In the genomic region with DNA sequence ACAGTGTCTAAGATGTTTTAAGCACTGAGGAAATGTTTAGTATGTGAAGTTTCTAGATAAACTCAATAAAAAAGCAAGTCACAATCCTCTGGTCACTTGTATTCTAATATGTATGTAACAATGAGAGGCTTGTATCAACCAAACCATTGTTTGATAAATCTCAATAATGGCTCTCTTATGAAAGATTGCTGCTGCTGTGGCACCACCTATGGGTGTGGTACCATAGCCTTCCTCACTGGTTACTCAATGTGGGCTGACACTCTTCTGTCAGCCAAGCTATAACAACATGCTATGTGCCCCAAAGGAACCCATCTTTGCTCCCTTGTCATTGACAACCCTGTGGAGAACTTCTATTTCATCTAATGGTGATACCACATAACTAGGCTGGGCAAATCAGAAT, we compare ENCODE assay signal across 12 cellular contexts. TPM values are rescaled to one million over a fixed set of nuclear protein-coding genes. Genes with fewer than 3 reads are reported as not detected.
DNase-seq lines count a peak whose midpoint lies in the region; ATAC-seq and TF ChIP-seq lines count a peak whose summit lies in the region.
"Had no signal": no experiment of that assay in that cellular context is flagged by ENCODE, and none has a peak within 500 bp of the region (broad histone marks: within the 10 kb centered on the region; RNA-seq: fewer than 3 reads in every experiment).

No MANE protein-coding gene starts in this region.

- H3K79me2 ChIP-seq in smooth muscle cell (ENCODE audit: low read depth), result no peaks in the 10 kb centered on the region

- TF ChIP-seq CTCF in Calu3 (IDR thresholded peaks at IDR 0.05; ENCODE audit: unreplicated experiment) (no peak), astrocyte of the cerebellum (IDR thresholded peaks at IDR 0.05; ENCODE audit: low read depth, low read length, missing control alignments) (peak; percentile 12), smooth muscle cell (IDR thresholded peaks at IDR 0.05; ENCODE audit: borderline replicate concordance, insufficient read depth, poor library complexity, severe bottlenecking) (no peak), esophagus squamous epithelium (IDR thresholded peaks at IDR 0.05) (peak in 2 of 6 experiments; percentile 30 to 45), body of pancreas (IDR thresholded peaks at IDR 0.05) (peak in 3 of 7 experiments; percentile 13 to 41 (median 14))

- H4K20me1 ChIP-seq in smooth muscle cell (ENCODE audit: low read depth), result no peaks in the 10 kb centered on the region

- in situ Hi-C loops in astrocyte of the cerebellum (cut with HindIII; ENCODE audit: low sequenced_read_pairs), result no loop called here

- H2AFZ ChIP-seq in smooth muscle cell (ENCODE audit: low read depth), result no peak overlapping the region

- H3K27me3 ChIP-seq in smooth muscle cell (ENCODE audit: low read depth), result no peaks in the 10 kb centered on the region
- H3K27me3 ChIP-seq in esophagus squamous epithelium, result no peaks in the 10 kb centered on the region
- no peaks in the 10 kb centered on the region for H3K27me3 ChIP-seq in body of pancreas
- H3K27me3 ChIP-seq: heart right ventricle had no signal

- no peaks in the 10 kb centered on the region for H3K27me3 Mint-ChIP-seq in Calu3 (ENCODE audit: unreplicated experiment)

- no peaks in the 10 kb centered on the region for H3F3A ChIP-seq in smooth muscle cell (ENCODE audit: low read depth)

- intact Hi-C loops in Calu3 (cut with micrococcal nuclease; ENCODE audit: unreplicated experiment), result no loop called here
- intact Hi-C loops in esophagus squamous epithelium (cut with DNase I), result no loop called here
- intact Hi-C loops in body of pancreas (cut with DNase I), result no loop called here

- H3K4me1 ChIP-seq in smooth muscle cell (ENCODE audit: low read depth), result no peaks in the 10 kb centered on the region
- no peaks in the 10 kb centered on the region for H3K4me1 ChIP-seq in esophagus squamous epithelium
- H3K4me1 ChIP-seq in body of pancreas, result no peaks in the 10 kb centered on the region
- H3K4me1 ChIP-seq: heart right ventricle had no signal

- H3K4me3 ChIP-seq in astrocyte of the cerebellum (ENCODE audit: low read depth, low read length) (no peak overlapping the region), smooth muscle cell (no peak overlapping the region), esophagus squamous epithelium (no peak overlapping the region), body of pancreas (no peak overlapping the region)
- H3K4me3 ChIP-seq: heart right ventricle, thoracic aorta had no signal

- no peaks in the 10 kb centered on the region for H3K9me3 Mint-ChIP-seq in Calu3 (ENCODE audit: low read depth, unreplicated experiment)

- peak; percentile 45 for DNase-seq in Calu3
- DNase-seq in HT-29 (ENCODE audit: low spot score), result peak; percentile 42
- no peak for DNase-seq in astrocyte of the cerebellum (ENCODE audit: low read depth)
- DNase-seq in medulla oblongata (ENCODE audit: extremely low spot score), result peak; percentile 68
- no peak for DNase-seq in smooth muscle cell (lab: John Stamatoyannopoulos, UW; ENCODE audit: unreplicated experiment)
- no peak for DNase-seq in esophagus squamous epithelium (lab: John Stamatoyannopoulos, UW)
- no peak for DNase-seq in body of pancreas
- DNase-seq: heart right ventricle, NCI-H1105, SHP77 treated with DMSO at 0.1 percent for 48 hours had no signal

- no peak overlapping the region for H3K27ac Mint-ChIP-seq in Calu3 (ENCODE audit: unreplicated experiment)

- H3K9me3 ChIP-seq in smooth muscle cell (replicated peaks; ENCODE audit: low read depth) (no peaks in the 10 kb centered on the region), esophagus squamous epithelium (no peaks in the 10 kb centered on the region), body of pancreas (no peaks in the 10 kb centered on the region)
- H3K9me3 ChIP-seq: heart right ventricle, thoracic aorta had no signal

- TF ChIP-seq POLR2A in esophagus squamous epithelium (IDR thresholded peaks at IDR 0.05), result no peak
- TF ChIP-seq POLR2A in body of pancreas (IDR thresholded peaks at IDR 0.05), result no peak

- peaks cover 8% of the 10 kb centered on the region for H3K4me1 Mint-ChIP-seq in Calu3 (ENCODE audit: low read depth, unreplicated experiment)

- no peak for ATAC-seq in GM21825 (IDR thresholded peaks at IDR 0.05; ENCODE audit: unreplicated experiment)
- no peak for ATAC-seq in body of pancreas

- BruUV-seq in Calu3 (replicated peaks; lab: Mats Ljungman, UMichigan), result no TSS peak

- H3K36me3 ChIP-seq in smooth muscle cell (ENCODE audit: low read depth), result no peaks in the 10 kb centered on the region
- no peaks in the 10 kb centered on the region for H3K36me3 ChIP-seq in esophagus squamous epithelium
- H3K36me3 ChIP-seq in body of pancreas (replicated peaks in 1 of 2; ENCODE audit: insufficient read depth in 1 of 2, low read depth in 2 of 2), result no peaks in the 10 kb centered on the region
- H3K36me3 ChIP-seq: heart right ventricle, thoracic aorta had no signal

- no peaks in the 10 kb centered on the region for H3K36me3 Mint-ChIP-seq in Calu3 (ENCODE audit: insufficient read depth, unreplicated experiment)

- no peak overlapping the region for H3K4me2 ChIP-seq in smooth muscle cell

- no peak overlapping the region for H3K9ac ChIP-seq in smooth muscle cell (ENCODE audit: low read depth)

- H3K27ac ChIP-seq in smooth muscle cell (ENCODE audit: low read depth) (no peak overlapping the region), esophagus squamous epithelium (no peak overlapping the region), body of pancreas (no peak overlapping the region)
- H3K27ac ChIP-seq: heart right ventricle, thoracic aorta had no signal

- CTCF ChIA-PET in Calu3 (lab: Charles Lee), result interaction anchor here (0.6 to 1.0 kb wide), 5 partner anchors 8 to 26 kb away, joined by 3 to 10 read pairs (median 4); no protein-coding TSS in a partner anchor

- no peak overlapping the region for H3K4me3 Mint-ChIP-seq in Calu3 (ENCODE audit: low read depth, unreplicated experiment)

RNA-seq across cellular contexts. Expression of a gene that starts 12.6 kb away (rescaled TPM):
- total RNA-seq in Calu3 (2022), result 141 and 148 TPM in 2 replicates
- 89.5 and 97.9 TPM in 2 replicates for total RNA-seq in HT-29 (2014; rRNA removed; shearing (Covaris generic))
- total RNA-seq in smooth muscle cell, result 250 and 255 TPM in 2 replicates
- polyA plus RNA-seq in smooth muscle cell, result 359 and 361 TPM in 2 replicates
- 100 to 1,000 TPM in 1 of 4 donors, 10 to 100 TPM in 3; 72.6 to 101 (median 78.3) TPM for total RNA-seq in esophagus squamous epithelium
- 10 to 100 TPM; 43.2 to 53.7 TPM for total RNA-seq in body of pancreas

Comparison
In these comparisons a context has a peak if more than half of its experiments do, and no peak if none do; other contexts are left out.
1. DNase-seq: peak in Calu3 (single experiment), HT-29 (single experiment) and medulla oblongata (single experiment); none in astrocyte of the cerebellum (single experiment), smooth muscle cell (single experiment), esophagus squamous epithelium (single experiment) and body of pancreas (0 of 4).